Comparison of ENCODE assay signal across 23 cellular contexts in the genomic region with DNA sequence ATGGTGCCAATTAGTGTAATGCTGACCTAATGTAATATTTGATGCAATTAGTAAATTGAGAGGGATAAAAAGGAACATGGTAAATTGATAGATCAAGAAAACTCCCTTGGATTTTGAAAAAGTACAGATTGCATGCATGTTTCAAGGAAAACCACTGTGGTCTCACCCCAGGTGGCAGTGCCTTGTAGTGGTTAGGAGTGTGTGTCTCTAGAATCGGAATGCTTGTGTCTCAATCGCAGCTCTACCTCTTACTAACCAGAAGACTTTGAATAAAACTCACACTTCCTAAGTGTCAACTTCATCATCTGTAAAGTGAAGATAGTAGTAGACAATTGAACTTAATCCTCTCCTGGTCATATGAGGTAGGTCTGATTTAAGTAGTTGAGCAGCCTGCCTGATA.
"Had no signal": no experiment of that assay in that cellular context is flagged by ENCODE, and none has a peak within 500 bp of the region (broad histone marks: within the 10 kb centered on the region; RNA-seq: fewer than 3 reads in every experiment).

No MANE protein-coding gene starts in this region.

- H3K27ac Mint-ChIP-seq: activated naive CD8-positive, alpha-beta T cell; activated T-cell treated with anti-CD3 and anti-CD28 coated beads, Interleukin-2, amount 50 U/mL, for 24 hours; activated T-helper 17 cell treated with anti-CD3 and anti-CD28 coated beads, Interleukin-2, amount 50 U/mL, for 72 hours; effector memory CD8-positive, alpha-beta T cell; naive thymus-derived CD4-positive, alpha-beta T cell; T-cell had no signal

- ATAC-seq: activated T-helper 17 cell treated with anti-CD3 and anti-CD28 coated beads, Interleukin-2, amount 50 U/mL, for 72 hours; effector memory CD8-positive, alpha-beta T cell; gastrocnemius medialis; lower lobe of right lung; naive thymus-derived CD4-positive, alpha-beta T cell; T-cell had no signal

- H3K9me3 ChIP-seq: colonic mucosa, esophagus muscularis mucosa, gastrocnemius medialis, lower lobe of right lung, ovary, prostate gland, upper lobe of left lung had no signal

- DNase-seq: activated CD4-positive, alpha-beta T cell treated with anti-CD3 and anti-CD28 coated beads for 1 hour; activated CD8-positive, alpha-beta memory T cell treated with anti-CD3 and anti-CD28 coated beads for 24 hours; activated CD8-positive, alpha-beta memory T cell treated with anti-CD3 and anti-CD28 coated beads, Interleukin-2, amount 50 U/mL, for 4 hours; activated naive CD4-positive, alpha-beta T cell; activated T-cell treated with anti-CD3 and anti-CD28 coated beads, Interleukin-2, amount 50 U/mL, for 24 hours; colonic mucosa; dorsolateral prefrontal cortex; effector memory CD8-positive, alpha-beta T cell; gastrocnemius medialis; hippocampal formation; kidney; lower lobe of right lung; naive thymus-derived CD4-positive, alpha-beta T cell; ovary; stimulated activated CD4-positive, alpha-beta T cell treated with anti-CD3 and anti-CD28 coated beads, Interleukin-4, amount 100 ng/mL, for 24 hours; stimulated activated naive CD4-positive, alpha-beta T cell treated with Interleukin-2 at 50 U/mL for 16 hours; T-cell; upper lobe of left lung; WERI-Rb-1 had no signal

- H3K36me3 Mint-ChIP-seq: activated naive CD8-positive, alpha-beta T cell; naive thymus-derived CD4-positive, alpha-beta T cell; T-cell had no signal

- H3K27me3 ChIP-seq: colonic mucosa, esophagus muscularis mucosa, gastrocnemius medialis, ovary, upper lobe of left lung had no signal

- H3K4me1 ChIP-seq: colonic mucosa, esophagus muscularis mucosa, gastrocnemius medialis, lower lobe of right lung, prostate gland, upper lobe of left lung had no signal

- H3K4me3 Mint-ChIP-seq: activated naive CD8-positive, alpha-beta T cell; activated T-cell treated with anti-CD3 and anti-CD28 coated beads, Interleukin-2, amount 50 U/mL, for 24 hours; activated T-helper 17 cell treated with anti-CD3 and anti-CD28 coated beads, Interleukin-2, amount 50 U/mL, for 72 hours; effector memory CD8-positive, alpha-beta T cell; naive thymus-derived CD4-positive, alpha-beta T cell; T-cell had no signal

- H3K36me3 ChIP-seq: colonic mucosa, esophagus muscularis mucosa, gastrocnemius medialis, lower lobe of right lung, ovary, prostate gland, upper lobe of left lung, WERI-Rb-1 had no signal

- H3K4me3 ChIP-seq: colonic mucosa, dorsolateral prefrontal cortex, esophagus muscularis mucosa, gastrocnemius medialis, lower lobe of right lung, ovary, prostate gland, upper lobe of left lung had no signal

- H3K9me3 Mint-ChIP-seq: activated T-cell treated with anti-CD3 and anti-CD28 coated beads, Interleukin-2, amount 50 U/mL, for 24 hours; activated T-helper 17 cell treated with anti-CD3 and anti-CD28 coated beads, Interleukin-2, amount 50 U/mL, for 72 hours had no signal

- H3K27ac ChIP-seq: colonic mucosa, dorsolateral prefrontal cortex, esophagus muscularis mucosa, gastrocnemius medialis, lower lobe of right lung, ovary, prostate gland, upper lobe of left lung, WERI-Rb-1 had no signal

- H3K4me1 Mint-ChIP-seq: activated T-helper 17 cell treated with anti-CD3 and anti-CD28 coated beads, Interleukin-2, amount 50 U/mL, for 72 hours; naive thymus-derived CD4-positive, alpha-beta T cell; T-cell had no signal
